ENCODE assay signal across 9 cellular contexts in the genomic region with DNA sequence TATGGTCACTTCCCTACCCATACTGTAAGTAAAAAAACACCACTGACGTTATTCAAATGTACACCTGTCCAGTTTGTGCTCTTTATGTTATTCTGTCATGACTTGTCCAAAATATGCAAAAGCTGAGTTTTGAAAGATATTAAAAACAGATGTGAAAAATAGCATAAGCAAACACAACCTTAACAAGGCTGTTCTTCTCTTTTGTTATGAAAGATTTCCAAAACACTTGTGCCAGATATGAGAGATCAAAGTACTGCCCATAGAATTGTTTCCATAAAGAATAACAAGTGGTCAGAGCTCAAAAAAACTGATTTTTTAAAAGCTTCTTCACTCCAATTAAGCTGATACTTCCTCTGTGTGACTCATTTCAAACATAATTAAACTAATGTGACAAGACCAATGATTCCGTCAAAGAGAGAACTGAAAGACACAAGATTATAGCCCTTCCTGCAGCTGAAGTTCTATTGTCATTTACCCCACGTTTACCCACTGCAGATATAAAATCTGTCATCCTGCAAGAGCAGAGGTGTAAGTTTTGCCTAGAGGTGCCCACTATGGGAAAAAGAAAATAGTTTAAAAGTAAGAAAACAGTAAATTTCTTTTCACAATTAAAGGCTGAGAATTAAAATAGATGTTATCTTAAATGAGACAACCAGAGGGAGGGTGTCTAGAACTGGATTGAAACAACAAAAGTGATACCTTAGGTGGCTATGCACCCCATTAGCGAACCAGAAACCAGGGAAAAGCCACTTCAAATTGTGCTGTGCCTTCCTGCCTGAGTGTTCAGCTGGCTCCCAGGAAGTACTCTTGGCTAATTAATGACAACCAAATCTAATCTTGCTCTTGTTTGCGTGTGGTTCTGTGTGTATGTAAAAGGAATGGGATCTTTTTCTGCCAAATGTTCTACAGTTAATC. TPM values are rescaled to one million over a fixed set of nuclear protein-coding genes. Genes with fewer than 3 reads are reported as not detected.
DNase-seq lines count a peak whose midpoint lies in the region; ATAC-seq and TF ChIP-seq lines count a peak whose summit lies in the region.
"Had no signal": no experiment of that assay in that cellular context is flagged by ENCODE, and none has a peak within 500 bp of the region (broad histone marks: within the 10 kb centered on the region; RNA-seq: fewer than 3 reads in every experiment).

No MANE protein-coding gene starts in this region.

- no peak for TF ChIP-seq CTCF in A673 (conservative IDR thresholded peaks at IDR 0.05; ENCODE audit: low read depth, low read length)
- TF ChIP-seq CTCF in GM20000 (IDR thresholded peaks at IDR 0.05; ENCODE audit: extremely low read depth, missing control alignments), result no peak
- no peak for TF ChIP-seq CTCF in upper lobe of left lung (IDR thresholded peaks at IDR 0.05)

- WGBS in upper lobe of left lung, 2 donors, result 34 to 37% methylated on average over 5 of the region's 5 CpGs

- ATAC-seq in HG03520 (IDR thresholded peaks at IDR 0.05; ENCODE audit: unreplicated experiment) (peak; percentile 93), upper lobe of left lung (ENCODE audit: low FRiP score in 2 of 2) (peak; percentile 34 to 51)

- H3K4me1 ChIP-seq in A673 (ENCODE audit: insufficient read depth, low read length, poor library complexity, severe bottlenecking) (peaks cover 9% of the 10 kb centered on the region), upper lobe of left lung (peaks cover 0 to 7% (median 0%) of the 10 kb centered on the region in 4 donors)

- H3K9me3 ChIP-seq in A673 (ENCODE audit: low read depth, low read length, poor library complexity, severe bottlenecking) (no peaks in the 10 kb centered on the region), upper lobe of left lung (no peaks in the 10 kb centered on the region)

- TF ChIP-seq POLR2A in upper lobe of left lung (IDR thresholded peaks at IDR 0.05), result no peak

- no TSS peak for BruUV-seq in A673 (replicated peaks; lab: Mats Ljungman, UMichigan)

- POLR2A ChIA-PET in A673 (lab: Charles Lee; ENCODE audit: low non-redundant PET), result no interaction called here

- H3K4me3 ChIP-seq in A673 (ENCODE audit: low read depth, low read length, poor library complexity, severe bottlenecking), result no peak overlapping the region
- no peak overlapping the region for H3K4me3 ChIP-seq in upper lobe of left lung

- DNase-seq in A673 (ENCODE audit: low spot score), result peak; percentile 28
- peak; percentile 40 for DNase-seq in GM20000 (ENCODE audit: low spot score)
- peak; percentile 16 to 34 for DNase-seq in SHP77 (lab: John Stamatoyannopoulos, UW)
- DNase-seq in upper lobe of left lung, result no peak
- no peak for DNase-seq in activated T-cell treated with anti-CD3 and anti-CD28 coated beads, Interleukin-2, amount 50 U/mL, for 48 hours
- no peak for DNase-seq in mesenteric fat pad (ENCODE audit: low spot score)
- no peak for DNase-seq in activated naive CD4-positive, alpha-beta T cell treated with Interleukin-2 at 50 U/mL for 16 hours

- CTCF ChIA-PET in A673 (lab: Charles Lee), result no interaction called here

- TF ChIP-seq EP300 in upper lobe of left lung (IDR thresholded peaks at IDR 0.05), result no peak

- H3K27me3 ChIP-seq in A673 (replicated peaks; ENCODE audit: insufficient read depth, low read depth, low read length, poor library complexity) (no peaks in the 10 kb centered on the region), upper lobe of left lung (no peaks in the 10 kb centered on the region)

- H3K36me3 ChIP-seq in A673 (ENCODE audit: insufficient read depth, low read length, poor library complexity, severe bottlenecking), result no peaks in the 10 kb centered on the region
- no peaks in the 10 kb centered on the region for H3K36me3 ChIP-seq in upper lobe of left lung

- H3K27ac ChIP-seq in A673 (ENCODE audit: low read depth, low read length, poor library complexity, severe bottlenecking), result no peak overlapping the region
- no peak overlapping the region for H3K27ac ChIP-seq in upper lobe of left lung

- intact Hi-C loops in A673 (cut with micrococcal nuclease; ENCODE audit: unreplicated experiment), result loop anchor here (10.0 kb wide), 1 partner anchor 335 kb away; no protein-coding TSS in a partner anchor

RNA-seq across cellular contexts. Expression of a gene that starts 30.1 kb away (rescaled TPM):
- total RNA-seq in A673 (2021) (not detected in 2 replicates), upper lobe of left lung (1 to 10 TPM; 1.1 to 8.3 (median 1.7) TPM), mesenteric fat pad (not detected)
- total RNA-seq: T-helper 1 cell treated with Interleukin-12 subunit alpha and Interleukin-12 subunit beta and Interleukin-4 antibody, amounts not matched to agents 30 ng/mL and 1 ng/mL, for 36 hours had no signal

Comparison
In these comparisons a context has a peak if more than half of its experiments do, and no peak if none do; other contexts are left out.
1. DNase-seq: peak in A673 (single experiment), GM20000 (single experiment) and SHP77 (2 of 2); none in upper lobe of left lung (0 of 2), activated T-cell treated with anti-CD3 and anti-CD28 coated beads, Interleukin-2, amount 50 U/mL, for 48 hours (0 of 2), mesenteric fat pad (single experiment) and activated naive CD4-positive, alpha-beta T cell treated with Interleukin-2 at 50 U/mL for 16 hours (single experiment).